ENCODE assay signal across 16 cellular contexts in the genomic region with DNA sequence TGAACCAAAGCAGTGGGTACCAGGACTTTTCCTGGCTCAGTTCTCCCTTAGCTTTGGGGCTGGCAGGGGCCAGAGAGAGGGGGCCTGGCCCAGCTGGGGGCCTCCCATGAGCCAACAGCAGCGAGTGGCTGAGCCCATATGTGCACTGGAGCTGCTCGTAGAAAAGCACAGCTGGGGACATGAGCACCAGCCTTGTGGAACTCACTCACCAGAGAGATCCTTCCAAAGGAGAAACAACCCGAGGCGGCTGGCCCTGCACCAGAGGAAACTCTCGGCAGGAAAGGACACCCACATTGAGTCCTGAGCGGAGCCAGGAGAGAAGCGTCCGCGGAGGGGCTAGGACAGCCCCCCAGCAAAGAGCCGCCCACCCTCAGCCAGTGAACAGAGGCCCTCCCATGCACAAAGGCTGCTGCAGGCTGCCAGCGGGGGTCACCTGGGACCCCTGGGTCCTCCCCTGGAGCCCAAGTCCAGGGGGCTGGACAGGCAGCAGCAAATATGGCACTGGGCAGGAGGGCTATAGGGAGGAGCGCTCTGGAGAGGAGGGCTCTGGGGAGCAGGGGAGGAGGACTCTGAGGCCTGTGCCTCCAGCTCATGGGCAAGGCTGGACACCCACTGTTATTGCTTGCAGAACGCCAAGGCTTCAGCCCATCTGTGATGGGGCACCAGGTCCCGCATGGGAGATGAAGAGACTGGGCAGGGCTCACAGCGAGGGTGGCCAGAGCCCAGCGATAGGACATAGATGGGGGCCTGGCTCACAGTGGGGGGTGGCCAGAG. TPM values are rescaled to one million over a fixed set of nuclear protein-coding genes. Genes with fewer than 3 reads are reported as not detected.
DNase-seq lines count a peak whose midpoint lies in the region; ATAC-seq and TF ChIP-seq lines count a peak whose summit lies in the region.
"Had no signal": no experiment of that assay in that cellular context is flagged by ENCODE, and none has a peak within 500 bp of the region (broad histone marks: within the 10 kb centered on the region; RNA-seq: fewer than 3 reads in every experiment).

No MANE protein-coding gene starts in this region.

- no peak overlapping the region for H3K27ac ChIP-seq in WERI-Rb-1
- H3K27ac ChIP-seq: gastroesophageal sphincter, GM23248, SK-N-MC, suprapubic skin had no signal

- intact Hi-C loops in posterior cingulate gyrus (cut with DNase I), result no loop called here

- H3K36me3 Mint-ChIP-seq in activated T-cell treated with anti-CD3 and anti-CD28 coated beads, Interleukin-2, amount 50 U/mL, for 4 hours (ENCODE audit: insufficient read depth), result no peaks in the 10 kb centered on the region

- H3K27me3 ChIP-seq in H7 (ENCODE audit: control insufficient read depth, insufficient read depth, low read length) (no peaks in the 10 kb centered on the region), WERI-Rb-1 (ENCODE audit: insufficient read depth, low read depth, severe bottlenecking) (no peaks in the 10 kb centered on the region)

- H3K4me1 Mint-ChIP-seq in activated T-cell treated with anti-CD3 and anti-CD28 coated beads, Interleukin-2, amount 50 U/mL, for 4 hours (ENCODE audit: low read depth), result no peaks in the 10 kb centered on the region

- peaks cover 2% of the 10 kb centered on the region for H3K27me3 Mint-ChIP-seq in activated T-cell treated with anti-CD3 and anti-CD28 coated beads, Interleukin-2, amount 50 U/mL, for 4 hours (ENCODE audit: low read depth)

- no peak for TF ChIP-seq CTCF in WERI-Rb-1 (IDR thresholded peaks at IDR 0.05; ENCODE audit: low read depth, low read length)

- H3K4me3 ChIP-seq in H7 (ENCODE audit: insufficient read depth, low read depth, low read length) (no peak overlapping the region), WERI-Rb-1 (ENCODE audit: low read depth, low read length) (no peak overlapping the region)
- H3K4me3 ChIP-seq: gastroesophageal sphincter, GM23248, SK-N-MC, suprapubic skin had no signal

- H3K36me3 ChIP-seq in H7 (replicated peaks; ENCODE audit: control insufficient read depth, insufficient read depth, low read length) (no peaks in the 10 kb centered on the region), WERI-Rb-1 (no peaks in the 10 kb centered on the region)
- H3K36me3 ChIP-seq: gastroesophageal sphincter, suprapubic skin had no signal

- DNase-seq in H7 (peak; percentile 57), WERI-Rb-1 (peak; percentile 4), iPS-NIHi11 (ENCODE audit: low spot score) (peak; percentile 9), posterior cingulate gyrus (peak in 7 of 10 donors; percentile 15 to 88 (median 49))
- DNase-seq in activated T-cell treated with anti-CD3 and anti-CD28 coated beads, Interleukin-2, amount 50 U/mL, for 4 hours, result no peak
- DNase-seq: activated CD4-positive, alpha-beta T cell treated with anti-CD3 and anti-CD28 coated beads, Interleukin-2, amount 50 U/mL, for 1 hour; DMS79; GM23248; NCI-H146; NCI-H510A treated with DMSO at 0.1 percent for 48 hours had no signal

- no peak for ATAC-seq in HG02759 (IDR thresholded peaks at IDR 0.05; ENCODE audit: unreplicated experiment)
- ATAC-seq in HG03196 (IDR thresholded peaks at IDR 0.05; ENCODE audit: unreplicated experiment), result no peak
- ATAC-seq in activated T-cell treated with anti-CD3 and anti-CD28 coated beads, Interleukin-2, amount 50 U/mL, for 4 hours, result no peak
- ATAC-seq: gastroesophageal sphincter had no signal

- H3K4me3 Mint-ChIP-seq in activated T-cell treated with anti-CD3 and anti-CD28 coated beads, Interleukin-2, amount 50 U/mL, for 4 hours, result no peak overlapping the region

- no peaks in the 10 kb centered on the region for H3K9me3 ChIP-seq in WERI-Rb-1 (ENCODE audit: severe bottlenecking)
- H3K9me3 ChIP-seq: gastroesophageal sphincter, suprapubic skin had no signal

- H3K9me3 Mint-ChIP-seq in activated T-cell treated with anti-CD3 and anti-CD28 coated beads, Interleukin-2, amount 50 U/mL, for 4 hours, result no peaks in the 10 kb centered on the region

RNA-seq across cellular contexts. Expression of gene SNED1, which starts 42.1 kb away (rescaled TPM):
- 0.52 and 1.1 TPM in 2 replicates for total RNA-seq in H7 (2014; rRNA removed; shearing (Covaris generic))
- 1 to 10 TPM in 2 of 3 donors, under 1 TPM in 1; 0.53 to 2.1 (median 1.3) TPM for total RNA-seq in activated T-cell treated with anti-CD3 and anti-CD28 coated beads, Interleukin-2, amount 50 U/mL, for 4 hours

RNA-seq across cellular contexts. Expression of gene CROCC2, which starts 50.2 kb away (rescaled TPM):
- 0.38 TPM in 1 of 2 replicates, not detected in the other for total RNA-seq in H7 (2014; rRNA removed; shearing (Covaris generic))
- total RNA-seq in activated T-cell treated with anti-CD3 and anti-CD28 coated beads, Interleukin-2, amount 50 U/mL, for 4 hours, result not detected
- total RNA-seq: gastroesophageal sphincter, HT1080, suprapubic skin had no signal
